Comparison of ENCODE assay signal across 1 cellular context in genomic region chr6:16129623-16130243, GRCh38.
TF ChIP-seq lines count a peak whose summit lies in the region.

No MANE protein-coding gene starts in this region.

TF ChIP-seq in K562, 482 proteins besides CTCF, POLR2A, EP300 and RAD21 (continued from another document and continues in another):
- 0 out of 2 replicates have a peak, but pooled peaks have one; percentile 62 for TF ChIP-seq ATF6 (CRISPR knock-in tag; IDR thresholded peaks at IDR 0.05)
- TF ChIP-seq ELK1 (CRISPR knock-in tag; IDR thresholded peaks at IDR 0.05), result no peak
- TF ChIP-seq SOX6 (IDR thresholded peaks at IDR 0.05), result no peak
- TF ChIP-seq E2F1 (CRISPR knock-in tag; IDR thresholded peaks at IDR 0.05), result no peak
- no peak; the same call in 1 of the 2 replicates for TF ChIP-seq EGR1 (conservative IDR thresholded peaks at IDR 0.05)
- TF ChIP-seq FUS (optimal IDR thresholded peaks at IDR 0.05; ENCODE audit: low read depth, low read length), result no peak
- 0 out of 2 replicates have a peak, but pooled peaks have one; percentile 8 for TF ChIP-seq HOMEZ (CRISPR knock-in tag; IDR thresholded peaks at IDR 0.05)
- TF ChIP-seq ZFP1 (CRISPR knock-in tag; IDR thresholded peaks at IDR 0.05), result 0 out of 2 replicates have a peak, but pooled peaks have one; percentile 32
- peak; percentile 63; the same call in 1 of the 2 replicates for TF ChIP-seq ZNF12 (CRISPR knock-in tag; IDR thresholded peaks at IDR 0.05)
- no peak for TF ChIP-seq KLF10 (CRISPR knock-in tag; IDR thresholded peaks at IDR 0.05)
- 0 out of 2 replicates have a peak, but pooled peaks have one; percentile 55 for TF ChIP-seq SP1 (CRISPR knock-in tag; IDR thresholded peaks at IDR 0.05)
- no peak for TF ChIP-seq PTTG1 (tag; IDR thresholded peaks at IDR 0.05; ENCODE audit: low read depth)
- TF ChIP-seq RBBP5 (IDR thresholded peaks at IDR 0.05; ENCODE audit: borderline replicate concordance, insufficient read depth, low read length, poor library complexity, severe bottlenecking), result peak; percentile 46
- peak; percentile 25; the same call in 1 of the 2 replicates for TF ChIP-seq TFAP4 (CRISPR knock-in tag; IDR thresholded peaks at IDR 0.05; ENCODE audit: borderline replicate concordance)
- TF ChIP-seq SREBF2 (CRISPR knock-in tag; IDR thresholded peaks at IDR 0.05), result 0 out of 2 replicates have a peak, but pooled peaks have one; percentile 73
- no peak for TF ChIP-seq ARNT (IDR thresholded peaks at IDR 0.05)
- 0 out of 4 replicates have a peak, but pooled peaks of 1 of the 2 experiments have one; percentile 6 for TF ChIP-seq TBL1XR1 (IDR thresholded peaks at IDR 0.05; ENCODE audit: low read length in 2 of 2)
- TF ChIP-seq ZNF609 (CRISPR knock-in tag; IDR thresholded peaks at IDR 0.05; ENCODE audit: borderline replicate concordance), result peak; percentile 37; the same call in 1 of the 2 replicates
- no peak for TF ChIP-seq ZBTB40 (IDR thresholded peaks at IDR 0.05)
- TF ChIP-seq ZBTB40 (CRISPR knock-in tag; IDR thresholded peaks at IDR 0.05), result no peak
- TF ChIP-seq ZNF668 (CRISPR knock-in tag; IDR thresholded peaks at IDR 0.05), result no peak
- 0 out of 2 replicates have a peak, but pooled peaks have one; percentile 39 for TF ChIP-seq HDGF (IDR thresholded peaks at IDR 0.05)
- TF ChIP-seq XRCC4 (IDR thresholded peaks at IDR 0.05; ENCODE audit: extremely low read depth, insufficient read depth, insufficient read length), result no peak
- peak; percentile 80; the same call in 1 of the 2 replicates for TF ChIP-seq HNRNPL (IDR thresholded peaks at IDR 0.05; ENCODE audit: low read depth, low read length)
- TF ChIP-seq PREB (CRISPR knock-in tag; IDR thresholded peaks at IDR 0.05), result 0 out of 2 replicates have a peak, but pooled peaks have one; percentile 9
- peak; percentile 3 for TF ChIP-seq HMGN3 (IDR thresholded peaks at IDR 0.05; ENCODE audit: borderline replicate concordance, extremely low read depth, insufficient read length, low read depth, low read length)
- peak; percentile 20; the same call in 1 of the 2 replicates for TF ChIP-seq TCF3 (CRISPR knock-in tag; IDR thresholded peaks at IDR 0.05)
- TF ChIP-seq RBM14 (IDR thresholded peaks at IDR 0.05; ENCODE audit: borderline replicate concordance, insufficient read depth, low read depth, low read length), result 0 out of 2 replicates have a peak, but pooled peaks have one; percentile 37
- peak; percentile 75; the same call in 1 of the 2 replicates for TF ChIP-seq PHB (CRISPR knock-in tag; IDR thresholded peaks at IDR 0.05)
- TF ChIP-seq CBFB (CRISPR knock-in tag; IDR thresholded peaks at IDR 0.05), result peak; percentile 56; the same call in 1 of the 2 replicates
- 0 out of 2 replicates have a peak, but pooled peaks have one; percentile 18 for TF ChIP-seq FOXJ3 (CRISPR knock-in tag; IDR thresholded peaks at IDR 0.05)
- no peak for TF ChIP-seq HMG20B (CRISPR knock-in tag; IDR thresholded peaks at IDR 0.05)
- TF ChIP-seq RBFOX2 (IDR thresholded peaks at IDR 0.05; ENCODE audit: low read depth, low read length), result peak; percentile 81
- TF ChIP-seq TBP (optimal IDR thresholded peaks at IDR 0.05; ENCODE audit: low read depth, low read length), result no peak
- TF ChIP-seq ZC3H4 (CRISPR knock-in tag; IDR thresholded peaks at IDR 0.05; ENCODE audit: borderline replicate concordance), result peak; percentile 76
- no peak for TF ChIP-seq RBM34 (IDR thresholded peaks at IDR 0.05; ENCODE audit: borderline replicate concordance, insufficient read depth, low read length)
- TF ChIP-seq SETDB1 (IDR thresholded peaks at IDR 0.05; ENCODE audit: low read length), result no peak
